ENCODE assay signal across 16 cellular contexts in the genomic region with DNA sequence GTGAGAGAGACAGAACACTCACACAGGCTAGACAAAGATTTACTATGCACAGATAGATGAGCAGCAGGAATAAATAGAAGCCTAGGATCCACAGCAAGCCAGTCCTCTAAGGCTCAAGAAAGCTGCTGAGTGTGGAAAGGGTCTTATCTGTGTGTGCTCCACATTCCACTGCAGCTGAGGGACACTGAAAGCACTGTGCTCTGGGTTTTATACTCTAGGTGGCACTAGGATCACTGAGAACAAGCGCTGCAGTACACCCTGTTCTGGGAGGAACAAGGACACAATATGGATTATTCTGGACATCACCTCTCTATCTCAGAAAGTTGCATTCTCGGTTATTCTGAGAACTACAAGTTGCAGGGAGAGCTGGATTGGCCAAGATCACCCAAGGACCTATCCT. TPM values are rescaled to one million over a fixed set of nuclear protein-coding genes. Genes with fewer than 3 reads are reported as not detected.
DNase-seq lines count a peak whose midpoint lies in the region; ATAC-seq, FAIRE-seq and TF ChIP-seq lines count a peak whose summit lies in the region.
"Had no signal": no experiment of that assay in that cellular context is flagged by ENCODE, and none has a peak within 500 bp of the region (broad histone marks: within the 10 kb centered on the region; RNA-seq: fewer than 3 reads in every experiment).

No MANE protein-coding gene starts in this region.

- no peak overlapping the region for H4K91ac ChIP-seq in H1 (replicated peaks; ENCODE audit: insufficient read length, low read length)

- H3K4me3 ChIP-seq in H1 (ENCODE audit: extremely low read depth in 1 of 4, insufficient read depth in 2 of 4, low read depth in 3 of 4, low read length in 4 of 4), result no peak overlapping the region; a peak in 1 of 8 replicates
- no peak overlapping the region for H3K4me3 ChIP-seq in testis
- H3K4me3 ChIP-seq: prostate gland had no signal

- ATAC-seq in Right ventricle myocardium superior (ENCODE audit: poor library complexity) (peak; percentile 69), GM19463 (IDR thresholded peaks at IDR 0.05; ENCODE audit: unreplicated experiment) (no peak)

- H3K27ac ChIP-seq in H1 (ENCODE audit: low read depth, low read length) (no peak overlapping the region), testis (no peak overlapping the region)
- H3K27ac ChIP-seq: epithelial cell of prostate, prostate gland had no signal

- no peak overlapping the region for H2AK5ac ChIP-seq in H1 (ENCODE audit: low read depth, low read length)

- H2BK12ac ChIP-seq in H1 (ENCODE audit: low read depth, low read length), result no peak overlapping the region

- H3K4me1 ChIP-seq in H1 (replicated peaks in 1 of 4; ENCODE audit: control insufficient read depth in 3 of 4, insufficient read depth in 4 of 4, low read length in 3 of 4) (no peaks in the 10 kb centered on the region), testis (no peaks in the 10 kb centered on the region)
- H3K4me1 ChIP-seq: prostate gland had no signal

- no peak overlapping the region for H3K4ac ChIP-seq in H1 (replicated peaks; ENCODE audit: insufficient read length, low read depth, low read length)

- TF ChIP-seq CTCF in H1 (IDR thresholded peaks at IDR 0.05; ENCODE audit: control extremely low read depth in 1 of 3, insufficient read depth in 1 of 3, low read depth in 1 of 3, low read length in 3 of 3) (peak; percentile 20 to 81 (median 63)), testis (IDR thresholded peaks at IDR 0.05) (peak in 1 of 3 experiments; percentile 13)

- POLR2A ChIA-PET in H1 (lab: Charles Lee; ENCODE audit: partially characterized antibody), result interaction anchor here (1.7 kb wide), 1 partner anchor 105 kb away, joined by 5 read pairs; no protein-coding TSS in a partner anchor

- no peak overlapping the region for H2AFZ ChIP-seq in H1 (ENCODE audit: low read length)

- H3K9me3 ChIP-seq in H1 (ENCODE audit: insufficient read depth in 2 of 2, low read depth in 1 of 2, low read length in 1 of 2) (peaks cover 0 to 2% of the 10 kb centered on the region in 2 experiments; a peak in 1 of 4 replicates), testis (no peaks in the 10 kb centered on the region)
- H3K9me3 ChIP-seq: prostate gland had no signal

- no peaks in the 10 kb centered on the region; the same call in 1 of the 2 replicates for H3K23me2 ChIP-seq in H1 (ENCODE audit: low read depth, low read length)

- peaks cover 0 to 6% of the 10 kb centered on the region in 2 experiments; a peak in 2 of 4 replicates for H3K79me2 ChIP-seq in H1 (ENCODE audit: control insufficient read depth in 1 of 2, insufficient read depth in 2 of 2, low read length in 2 of 2)

- WGBS in H1 (ENCODE audit: extremely low coverage in 1 of 2, insufficient coverage in 1 of 2, insufficient read length in 1 of 2, insufficient replicate concordance in 2 of 2, low coverage in 1 of 2, low lambda C conversion rate in 2 of 2, missing lambda C conversion rate in 1 of 2), 2 experiments, result 54% methylated on average over 2 of the region's 2 CpGs; no CpG with 5 or more reads in 1 of the 2 experiments
- 53 to 56% methylated on average over 2 of the region's 2 CpGs for WGBS in testis, 2 donors

- H4K8ac ChIP-seq in H1 (ENCODE audit: extremely low read depth, insufficient read depth, low read length), result no peak overlapping the region

- no peak overlapping the region for H3K23ac ChIP-seq in H1 (ENCODE audit: insufficient read length)

- no peak overlapping the region for H3K18ac ChIP-seq in H1 (ENCODE audit: extremely low read depth, low read length)

- CTCF ChIA-PET in H1 (lab: Charles Lee; ENCODE audit: partially characterized antibody), result interaction anchor here (0.6 to 8.4 kb wide), 15 partner anchors 13 to 509 kb away, joined by 3 to 102 read pairs (median 5); no protein-coding TSS in a partner anchor

- no peak overlapping the region for H2BK120ac ChIP-seq in H1 (replicated peaks; ENCODE audit: low read depth, low read length)

- no peak overlapping the region for H3K14ac ChIP-seq in H1 (ENCODE audit: insufficient read length)

- no peak overlapping the region for H4K5ac ChIP-seq in H1 (ENCODE audit: insufficient read length, low read depth, low read length)

- intact Hi-C loops in Right ventricle myocardium superior (cut with DNase I) (loop anchor here (10.0 kb wide), 1 partner anchor 144 kb away; a partner anchor contains a TSS), cardiac septum (cut with DNase I) (no loop called here), testis (cut with DNase I; ENCODE audit: low total_unique reads) (loop anchor here (10.0 kb wide), 1 partner anchor 84 kb away; a partner anchor contains a TSS)

- H2BK15ac ChIP-seq in H1 (ENCODE audit: low read length), result no peak overlapping the region

- peak; percentile 79 to 89 for TF ChIP-seq RAD21 in H1 (IDR thresholded peaks at IDR 0.05 in 1 of 2, conservative IDR thresholded peaks at IDR 0.05 in 1 of 2; ENCODE audit: low read depth in 2 of 2, low read length in 2 of 2)

- TF ChIP-seq POLR2A in H1 (IDR thresholded peaks at IDR 0.05; ENCODE audit: control extremely low read depth in 1 of 2, low read depth in 2 of 2, low read length in 2 of 2) (no peak), testis (IDR thresholded peaks at IDR 0.05) (no peak)

- H3K79me1 ChIP-seq in H1 (ENCODE audit: low read depth, low read length), result no peaks in the 10 kb centered on the region

- H2BK5ac ChIP-seq in H1 (ENCODE audit: low read depth, low read length), result no peak overlapping the region

- no peak overlapping the region for H3K4me2 ChIP-seq in H1 (ENCODE audit: insufficient read depth in 1 of 2, low read depth in 2 of 2, low read length in 2 of 2)

- no peak overlapping the region for H3K56ac ChIP-seq in H1 (replicated peaks; ENCODE audit: insufficient read length, low read depth, low read length)

- DNase-seq in Right ventricle myocardium superior (no peak), cardiac septum (ENCODE audit: low spot score) (no peak), NCI-H460 (ENCODE audit: extremely low read depth, low read depth) (peak; percentile 14), H1 (ENCODE audit: low read depth in 1 of 2, low spot score in 2 of 2) (no peak), testis (peak; percentile 51), activated gamma-delta T cell (lab: John Stamatoyannopoulos, UW) (no peak), NCI-H2171 treated with DMSO at 0.1 percent for 48 hours (lab: John Stamatoyannopoulos, UW) (no peak)
- DNase-seq: activated CD4-positive, alpha-beta memory T cell treated with anti-CD3 and anti-CD28 coated beads for 36 hours; amniotic stem cell; kidney glomerular epithelial cell; naive B cell; NCI-H524 treated with DMSO at 0.1 percent for 48 hours; T-helper 9 cell had no signal

- H3K36me3 ChIP-seq in H1 (ENCODE audit: control insufficient read depth in 2 of 4, insufficient read depth in 4 of 4, low read length in 3 of 4), result no peaks in the 10 kb centered on the region
- H3K36me3 ChIP-seq in testis (ENCODE audit: low read depth, missing control alignments), result no peaks in the 10 kb centered on the region
- H3K36me3 ChIP-seq: prostate gland had no signal

- no peaks in the 10 kb centered on the region for H3K27me3 ChIP-seq in H1 (replicated peaks in 1 of 4; ENCODE audit: control insufficient read depth in 3 of 4, extremely low read depth in 1 of 4, insufficient read depth in 3 of 4, low read length in 3 of 4)
- H3K27me3 ChIP-seq in testis, result no peaks in the 10 kb centered on the region

- no peaks in the 10 kb centered on the region for H4K20me1 ChIP-seq in H1 (replicated peaks in 1 of 2; ENCODE audit: control insufficient read depth in 1 of 2, insufficient read depth in 2 of 2, low read length in 2 of 2)

- peak; percentile 71 for FAIRE-seq in H1 (lab: Jason Lieb, UNC)

- H2BK20ac ChIP-seq in H1 (ENCODE audit: low read length), result no peak overlapping the region

- H3K9ac ChIP-seq in H1 (replicated peaks in 1 of 4; ENCODE audit: extremely low read depth in 1 of 4, low read depth in 3 of 4, low read length in 3 of 4), result 0 out of 7 replicates have a peak overlapping the region, but pooled peaks of 1 of the 4 experiments have one; percentile 18

- TF ChIP-seq EP300 in H1 (IDR thresholded peaks at IDR 0.05; ENCODE audit: borderline replicate concordance in 1 of 2, low read depth in 2 of 2, low read length in 2 of 2), result no peak

TF ChIP-seq in H1, 55 proteins besides CTCF, POLR2A, EP300 and RAD21:
- TF ChIP-seq BRCA1 (IDR thresholded peaks at IDR 0.05; ENCODE audit: low read depth, low read length) (no peak), TEAD4 (IDR thresholded peaks at IDR 0.05; ENCODE audit: low read depth, low read length) (peak; percentile 54; the same call in 1 of the 2 replicates)

RNA-seq across cellular contexts. Expression of a gene that starts 4.9 kb away (rescaled TPM):
- 167 TPM for total RNA-seq in Right ventricle myocardium superior
- total RNA-seq in cardiac septum, result 103 TPM
- total RNA-seq in NCI-H460 (2014; rRNA removed; shearing (Covaris generic)), result 43.5 and 50.9 TPM in 2 replicates
- polyA plus RNA-seq in NCI-H460 (2014; cell fraction: nucleus; rRNA removed), result 30.8 and 36.7 TPM in 2 replicates
- total RNA-seq in H1 (2021; fragmentation: NEBNext Ultra II Directional; extraction: Animal tissue kit (Norgen Biotek cat#: 25700)), result 111 and 115 TPM in 2 replicates
- 44.2 and 65.3 TPM in 2 replicates for polyA plus RNA-seq in H1 (2011; rRNA removed)
- polyA plus RNA-seq in H1 (2011; cell fraction: cytosol; rRNA removed), result 79.0 TPM
- polyA plus RNA-seq in H1 (2011; cell fraction: nucleus; rRNA removed), result 32.6 TPM
- polyA plus RNA-seq in H1 (2012, experiment 1 of 2), result 68.9 to 121 TPM (median 90.5 TPM) in 4 replicates
- polyA plus RNA-seq in H1 (2012, experiment 2 of 2), result 56.0 TPM
- 84.0 TPM for polyA plus RNA-seq in H1 (2013, experiment 1 of 2)
- 88.6 TPM for polyA plus RNA-seq in H1 (2013, experiment 2 of 2)
- 48.6 and 66.7 TPM in 2 replicates for polyA minus RNA-seq in H1 (2011; rRNA and poly(A)+ RNA removed)
- 79.2 TPM for polyA minus RNA-seq in H1 (2011; cell fraction: cytosol; rRNA and poly(A)+ RNA removed)
- polyA minus RNA-seq in H1 (2011; cell fraction: nucleus; rRNA and poly(A)+ RNA removed), result 95.1 TPM
- total RNA-seq in testis, result 100 to 1,000 TPM in 1 of 2 donors, 10 to 100 TPM in 1; 85.3 to 135 TPM
- polyA plus RNA-seq in testis (ENCODE audit: insufficient read depth, low read depth, low replicate concordance), result 113 TPM

Comparison
In these comparisons a context has a peak if more than half of its experiments do, and no peak if none do; other contexts are left out.
1. DNase-seq: peak in NCI-H460 (single experiment) and testis (single experiment); none in Right ventricle myocardium superior (single experiment), cardiac septum (single experiment), H1 (0 of 2), activated gamma-delta T cell (single experiment) and NCI-H2171 treated with DMSO at 0.1 percent for 48 hours (single experiment).